ENCODE assay signal across 27 cellular contexts in the genomic region with DNA sequence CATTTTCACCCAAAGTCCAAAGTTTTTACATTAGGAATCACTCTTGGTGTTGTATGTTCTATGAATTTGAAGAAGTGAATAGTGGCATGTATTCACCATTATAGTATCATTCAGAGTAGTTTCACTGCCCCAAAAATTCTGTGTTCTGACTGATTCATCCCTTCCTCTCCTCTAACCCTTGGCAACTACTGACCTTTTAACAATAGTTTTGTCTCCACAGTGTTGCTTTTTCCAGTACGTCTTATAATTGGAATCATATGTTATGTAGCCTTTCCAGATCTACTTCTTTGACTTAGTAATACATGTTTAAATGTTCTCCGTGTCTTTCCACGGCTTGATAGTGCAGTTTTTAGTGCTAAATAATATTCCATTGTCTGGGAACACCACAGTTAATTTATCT.
"Had no signal": no experiment of that assay in that cellular context is flagged by ENCODE, and none has a peak within 500 bp of the region (broad histone marks: within the 10 kb centered on the region; RNA-seq: fewer than 3 reads in every experiment).

No MANE protein-coding gene starts in this region.

- H3K27me3 ChIP-seq: colonic mucosa, esophagus muscularis mucosa, gastrocnemius medialis, heart left ventricle, hepatocyte, right atrium auricular region, suprapubic skin, transverse colon, upper lobe of right lung, uterus had no signal

- DNase-seq: colonic mucosa; dermis blood vessel endothelial cell; effector memory CD4-positive, alpha-beta T cell; gastrocnemius medialis; heart left ventricle; kidney; naive B cell; stimulated activated CD4-positive, alpha-beta T cell treated with anti-CD3 and anti-CD28 coated beads, Interleukin-12 subunit alpha, Interleukin-12 subunit beta, amount 100 ng/mL, for 4 hours; stimulated activated CD4-positive, alpha-beta T cell treated with anti-CD3 and anti-CD28 coated beads, Interleukin-1b, Interleukin-23, amount 100 ng/mL, for 48 hours; stimulated activated CD4-positive, alpha-beta T cell treated with anti-CD3 and anti-CD28 coated beads, Interleukin-4, amount 100 ng/mL, for 1 hour; stimulated activated CD8-positive, alpha-beta memory T cell treated with anti-CD3 and anti-CD28 coated beads, Interleukin-4, amount 100 ng/mL, for 48 hours; stimulated activated naive CD4-positive, alpha-beta T cell; stimulated activated naive CD8-positive, alpha-beta T cell treated with anti-CD3 and anti-CD28 coated beads, Interleukin-15, amount 100 ng/mL, for 72 hours; transverse colon; upper lobe of right lung; uterus had no signal

- H3K4me3 ChIP-seq: colonic mucosa, esophagus muscularis mucosa, gastrocnemius medialis, heart left ventricle, hepatocyte, lung, prostate gland, right atrium auricular region, smooth muscle cell, suprapubic skin, transverse colon, upper lobe of right lung, uterus had no signal

- H3K4me3 Mint-ChIP-seq: memory B cell; naive B cell; natural killer cell treated with Interleukin-12 subunit alpha and Interleukin-12 subunit beta and Interleukin-15 and Interleukin-18, amount 100 ng/mL, for 72 hours; neural crest cell; stimulated activated naive CD8-positive, alpha-beta T cell treated with anti-CD3 and anti-CD28 coated beads, Interleukin-15, amount 100 ng/mL, for 72 hours had no signal

- H3K9me3 Mint-ChIP-seq: memory B cell, neural crest cell had no signal

- H3K36me3 Mint-ChIP-seq: naive B cell; natural killer cell treated with Interleukin-12 subunit alpha and Interleukin-12 subunit beta and Interleukin-15 and Interleukin-18, amount 100 ng/mL, for 72 hours had no signal

- H3K27ac Mint-ChIP-seq: memory B cell; naive B cell; natural killer cell treated with Interleukin-12 subunit alpha and Interleukin-12 subunit beta and Interleukin-15 and Interleukin-18, amount 100 ng/mL, for 72 hours; stimulated activated naive CD8-positive, alpha-beta T cell treated with anti-CD3 and anti-CD28 coated beads, Interleukin-15, amount 100 ng/mL, for 72 hours had no signal

- H3K4me1 Mint-ChIP-seq: naive B cell; neural crest cell; stimulated activated naive CD8-positive, alpha-beta T cell treated with anti-CD3 and anti-CD28 coated beads, Interleukin-15, amount 100 ng/mL, for 72 hours had no signal

- H3K27me3 Mint-ChIP-seq: memory B cell; naive B cell; natural killer cell treated with Interleukin-12 subunit alpha and Interleukin-12 subunit beta and Interleukin-15 and Interleukin-18, amount 100 ng/mL, for 72 hours; stimulated activated naive CD8-positive, alpha-beta T cell treated with anti-CD3 and anti-CD28 coated beads, Interleukin-15, amount 100 ng/mL, for 72 hours had no signal

- H3K4me1 ChIP-seq: colonic mucosa, esophagus muscularis mucosa, gastrocnemius medialis, heart left ventricle, parathyroid adenoma, prostate gland, right atrium auricular region, suprapubic skin, transverse colon, upper lobe of right lung, uterus had no signal

- H3K27ac ChIP-seq: colonic mucosa, esophagus muscularis mucosa, gastrocnemius medialis, heart left ventricle, hepatocyte, parathyroid adenoma, prostate gland, right atrium auricular region, suprapubic skin, transverse colon, upper lobe of right lung, uterus had no signal

- H3K9me3 ChIP-seq: colonic mucosa, esophagus muscularis mucosa, gastrocnemius medialis, heart left ventricle, prostate gland, right atrium auricular region, suprapubic skin, upper lobe of right lung, uterus had no signal

- H3K36me3 ChIP-seq: colonic mucosa, esophagus muscularis mucosa, gastrocnemius medialis, heart left ventricle, prostate gland, right atrium auricular region, suprapubic skin, transverse colon, upper lobe of right lung, uterus had no signal
